ENCODE assay signal across 8 cellular contexts in genomic region chr1:156767101-156767878, GRCh38. TPM values are rescaled to one million over a fixed set of nuclear protein-coding genes. Genes with fewer than 3 reads are reported as not detected.
A peak's percentile ranks its signal among the peaks of the same experiment; 100 is the strongest.
DNase-seq lines count a peak whose midpoint lies in the region; ATAC-seq, FAIRE-seq and TF ChIP-seq lines count a peak whose summit lies in the region.

Gene PRCC (plus strand): TSS chr1:156767535. CDS start chr1:156767772, 237 bp downstream.

- POLR2A ChIA-PET in HepG2 (lab: Yijun Ruan, JAX), result interaction anchor here (0.5 to 6.5 kb wide), 21 partner anchors 8 to 310 kb away, joined by 3 to 125 read pairs (median 4); partner anchors contain the start of genes HDGF, ISG20L2, METTL25B and MRPL24

- TF ChIP-seq RAD21 in HepG2 (CRISPR knock-in tag; IDR thresholded peaks at IDR 0.05), result no peak

- H3K36me3 ChIP-seq in HepG2 (replicated peaks in 1 of 2; ENCODE audit: control insufficient read depth in 1 of 2, insufficient read depth in 2 of 2, low read length in 2 of 2), result peaks cover 3 to 19% of the 10 kb centered on the region in 2 experiments; a peak in 1 of 5 replicates

- H2AFZ ChIP-seq in HepG2 (ENCODE audit: low read length), result peak within 1 kb of the TSS; percentile 55

- no peaks in the 10 kb centered on the region for H3K9me3 ChIP-seq in HepG2 (ENCODE audit: low read length)

- H3K4me3 ChIP-seq in HepG2 (replicated peaks in 1 of 3; ENCODE audit: insufficient read depth in 1 of 3, low read depth in 2 of 3, low read length in 3 of 3), result peak within 1 kb of the TSS; percentile 85 to 100 (median 92)

- H3K4me1 ChIP-seq in HepG2 (ENCODE audit: insufficient read depth, low read length), result peaks cover 49% of the 10 kb centered on the region

- intact Hi-C loops in HepG2 (cut with micrococcal nuclease; ENCODE audit: unreplicated experiment), result loop anchor here (1.0 kb wide), 3 partner anchors 16 to 41 kb away; partner anchors contain the start of genes HDGF and MRPL24

- peak; percentile 85 to 100 (median 98) for DNase-seq in C1 segment of cervical spinal cord (lab: John Stamatoyannopoulos, UW)
- DNase-seq in NCI-H748 (lab: John Stamatoyannopoulos, UW; ENCODE audit: unreplicated experiment), result peak; percentile 100
- DNase-seq in activated CD4-positive, alpha-beta T cell treated with anti-CD3 and anti-CD28 coated beads, Interleukin-2, amount 50 U/mL, for 24 hours (ENCODE audit: low read depth in 1 of 2, low spot score in 1 of 2), result peak; percentile 86 to 96
- peak; percentile 99 to 100 for DNase-seq in dermis microvascular lymphatic vessel endothelial cell (ENCODE audit: low read depth in 2 of 2)
- peak; percentile 99 for DNase-seq in HepG2 (ENCODE audit: low spot score)
- DNase-seq in stimulated activated CD4-positive, alpha-beta T cell treated with anti-CD3 and anti-CD28 coated beads, Interleukin-4, amount 100 ng/mL, for 1 hour, result peak; percentile 92

- peak within 1 kb of the TSS; percentile 96 for H3K9ac ChIP-seq in HepG2 (ENCODE audit: insufficient read depth, low read depth, low read length)

- in situ Hi-C loops in HepG2 (cut with HindIII; ENCODE audit: extremely low pct_ligation_motif_present, low pct_unique_long_range_greater_than_20kb), result loop anchor here (5.0 kb wide), 1 partner anchor 40 kb away; the partner anchor contains the start of genes ISG20L2 and METTL25B

- TF ChIP-seq CTCF in HepG2 (CRISPR knock-in tag; IDR thresholded peaks at IDR 0.05), result no peak

- H3K79me2 ChIP-seq in HepG2 (ENCODE audit: insufficient read depth, low read length), result peaks cover 52% of the 10 kb centered on the region

- TF ChIP-seq POLR2A in HepG2 (IDR thresholded peaks at IDR 0.05; ENCODE audit: insufficient read depth in 1 of 2, low read depth in 2 of 2, low read length in 2 of 2), result peak; percentile 49 to 73

- FAIRE-seq in HepG2 (lab: Jason Lieb, UNC), result peak; percentile 99

- under 1% methylated on average over 20 of the region's 50 CpGs for WGBS in HepG2 (ENCODE audit: low lambda C conversion rate)

- H3K27me3 ChIP-seq in HepG2 (ENCODE audit: control insufficient read depth in 1 of 2, insufficient read depth in 2 of 2, low read length in 2 of 2), result no peaks in the 10 kb centered on the region; a peak in 1 of 5 replicates

- peak within 1 kb of the TSS; percentile 84 for H3K27ac ChIP-seq in HepG2 (ENCODE audit: extremely low read length, insufficient read depth, low read length)

- no TSS peak for BruUV-seq in HepG2 (replicated peaks; lab: Mats Ljungman, UMichigan)

- ATAC-seq in GM19351 (IDR thresholded peaks at IDR 0.05; ENCODE audit: unreplicated experiment), result peak; percentile 93
- peak; percentile 95 for ATAC-seq in HG03521 (IDR thresholded peaks at IDR 0.05; ENCODE audit: unreplicated experiment)
- ATAC-seq in HepG2, result peak; percentile 96

- H4K20me1 ChIP-seq in HepG2 (ENCODE audit: insufficient read depth, low read length), result peaks cover 5% of the 10 kb centered on the region; the same call in 1 of the 2 replicates

- CTCF ChIA-PET in HepG2 (lab: Yijun Ruan, JAX; ENCODE audit: low intra/inter-chr PET ratio, low total read pairs), result no interaction called here

- TF ChIP-seq EP300 in HepG2 (IDR thresholded peaks at IDR 0.05; ENCODE audit: low read depth in 2 of 2, low read length in 2 of 2) (no peak), HepG2 (CRISPR knock-in tag; IDR thresholded peaks at IDR 0.05; ENCODE audit: borderline replicate concordance) (no peak)

- peak within 1 kb of the TSS; percentile 85 for H3K4me2 ChIP-seq in HepG2 (ENCODE audit: low read depth, low read length)

TF ChIP-seq in HepG2, 621 proteins besides CTCF, POLR2A, EP300 and RAD21 (continues in another document):
- TF ChIP-seq FOXM1 (CRISPR knock-in tag; IDR thresholded peaks at IDR 0.05) (no peak), CHCHD3 (CRISPR knock-in tag; IDR thresholded peaks at IDR 0.05) (no peak), CSRNP1 (CRISPR knock-in tag; IDR thresholded peaks at IDR 0.05) (no peak), PTBP1 (IDR thresholded peaks at IDR 0.05; ENCODE audit: low read depth, low read length, poor library complexity, severe bottlenecking) (no peak), ZEB1 (IDR thresholded peaks at IDR 0.05; ENCODE audit: insufficient replicate concordance, low read depth) (no peak), GMEB1 (CRISPR knock-in tag; IDR thresholded peaks at IDR 0.05; ENCODE audit: borderline replicate concordance) (peak; percentile 92), BRCA1 (CRISPR knock-in tag; IDR thresholded peaks at IDR 0.05) (peak; percentile 32; the same call in 1 of the 2 replicates), TFDP2 (CRISPR knock-in tag; IDR thresholded peaks at IDR 0.05) (peak; percentile 45), E2F2 (CRISPR knock-in tag; IDR thresholded peaks at IDR 0.05; ENCODE audit: borderline replicate concordance) (peak; percentile 83; the same call in 1 of the 2 replicates), TCF12 (IDR thresholded peaks at IDR 0.05) (no peak), TCF12 (CRISPR knock-in tag; IDR thresholded peaks at IDR 0.05) (no peak), ZNF598 (CRISPR knock-in tag; IDR thresholded peaks at IDR 0.05; ENCODE audit: borderline replicate concordance) (peak; percentile 53; the same call in 1 of the 2 replicates)

RNA-seq across cellular contexts. Expression of gene PRCC, which starts in this region (rescaled TPM):
- total RNA-seq in dermis microvascular lymphatic vessel endothelial cell (9.6 and 13.3 TPM in 2 replicates), HepG2 (2016; rRNA removed; fragmentation: Illumina TruSeq; extraction: Trizol) (24.2 and 26.8 TPM in 2 replicates)
- total RNA-seq in HepG2 (2016; cell fraction: cytosol; rRNA removed; fragmentation: Illumina TruSeq; extraction: Trizol; ENCODE audit: low read depth), result 6.3 and 7.3 TPM in 2 replicates
- total RNA-seq in HepG2 (2016; cell fraction: insoluble cytoplasmic fraction; rRNA removed; fragmentation: Illumina TruSeq; extraction: Trizol), result 24.6 and 27.1 TPM in 2 replicates
- total RNA-seq in HepG2 (2016; cell fraction: membrane; rRNA removed; fragmentation: Illumina TruSeq; extraction: Trizol), result 22.6 and 26.4 TPM in 2 replicates
- total RNA-seq in HepG2 (2016; cell fraction: nucleus; rRNA removed; fragmentation: Illumina TruSeq; extraction: Trizol), result 22.4 and 23.7 TPM in 2 replicates
- 40.5 and 46.3 TPM in 2 replicates for polyA plus RNA-seq in HepG2 (2011; rRNA removed)
- 40.1 and 44.6 TPM in 2 replicates for polyA plus RNA-seq in HepG2 (2011; cell fraction: cytosol; rRNA removed)
- 26.1 and 27.1 TPM in 2 replicates for polyA plus RNA-seq in HepG2 (2011; cell fraction: nucleus; rRNA removed)
- 30.8 and 33.7 TPM in 2 replicates for polyA plus RNA-seq in HepG2 (2012)
- polyA plus RNA-seq in HepG2 (2016; cell fraction: cytosol; fragmentation: Illumina TruSeq; extraction: Trizol; ENCODE audit: low read depth), result 8.0 and 9.1 TPM in 2 replicates
- polyA plus RNA-seq in HepG2 (2016; cell fraction: insoluble cytoplasmic fraction; fragmentation: Illumina TruSeq; extraction: Trizol; ENCODE audit: low read depth), result 48.3 and 56.0 TPM in 2 replicates
- polyA plus RNA-seq in HepG2 (2016; cell fraction: membrane; fragmentation: Illumina TruSeq; extraction: Trizol; ENCODE audit: low read depth), result 22.7 and 25.6 TPM in 2 replicates
- 56.0 and 57.2 TPM in 2 replicates for polyA plus RNA-seq in HepG2 (2016; cell fraction: nucleus; fragmentation: Illumina TruSeq; extraction: Trizol; ENCODE audit: insufficient read depth, low read depth)
- 57.9 and 206 TPM in 2 replicates for polyA minus RNA-seq in HepG2 (2011; rRNA and poly(A)+ RNA removed; ENCODE audit: low replicate concordance)
- 24.3 and 33.6 TPM in 2 replicates for polyA minus RNA-seq in HepG2 (2011; cell fraction: cytosol; rRNA and poly(A)+ RNA removed)
- polyA minus RNA-seq in HepG2 (2011; cell fraction: nucleus; rRNA and poly(A)+ RNA removed), result 23.6 and 34.9 TPM in 2 replicates

Comparison
In these comparisons a context has a peak if more than half of its experiments do, and no peak if none do; other contexts are left out.
1. Peak in every context shown above with its lines: DNase-seq, ATAC-seq, H3K4me3 ChIP-seq and H3K27ac ChIP-seq.